Comparison of ENCODE assay signal across 2 cellular contexts in the genomic region with DNA sequence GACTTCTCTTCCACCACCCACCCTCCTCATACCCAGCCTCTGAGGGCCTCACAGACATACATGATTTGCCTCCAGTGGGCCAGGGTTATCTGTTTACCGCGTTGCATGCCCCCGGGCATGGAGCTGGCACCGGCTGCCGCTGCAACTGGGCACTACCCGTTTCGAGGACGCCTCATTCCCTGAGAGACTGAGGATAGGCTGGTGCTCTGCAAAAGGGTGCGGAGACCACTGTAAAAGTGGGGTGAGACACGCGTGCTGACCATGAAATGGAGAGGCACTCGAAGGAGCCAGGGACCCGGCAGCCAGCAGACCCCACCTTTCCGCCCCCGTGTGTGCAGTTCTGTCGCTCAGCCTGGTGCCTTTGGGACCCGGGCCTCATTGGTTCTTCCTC.
A peak's percentile ranks its signal among the peaks of the same experiment; 100 is the strongest.
TF ChIP-seq lines count a peak whose summit lies in the region.

No MANE protein-coding gene starts in this region.

TF ChIP-seq in GM12891, 5 proteins besides CTCF, POLR2A, EP300 and RAD21:
- TF ChIP-seq POU2F2 (IDR thresholded peaks at IDR 0.05; ENCODE audit: low read depth, low read length) (no peak), TAF1 (IDR thresholded peaks at IDR 0.05; ENCODE audit: low read depth, low read length) (no peak), POLR2AphosphoS5 (IDR thresholded peaks at IDR 0.05; ENCODE audit: low read depth, low read length) (0 out of 2 replicates have a peak, but pooled peaks have one; percentile 2), SPI1 (IDR thresholded peaks at IDR 0.05; ENCODE audit: low read depth, low read length) (no peak), PAX5 (IDR thresholded peaks at IDR 0.05; ENCODE audit: insufficient read depth, low read length, severe bottlenecking) (no peak)

TF ChIP-seq in WTC11, 78 proteins besides CTCF, POLR2A, EP300 and RAD21:
- TF ChIP-seq HMGA2 (CRISPR knock-in tag; IDR thresholded peaks at IDR 0.05), result no peak
- no peak for TF ChIP-seq SMAD3 (CRISPR knock-in tag; IDR thresholded peaks at IDR 0.05; ENCODE audit: borderline replicate concordance)
- TF ChIP-seq, protein P1, sequence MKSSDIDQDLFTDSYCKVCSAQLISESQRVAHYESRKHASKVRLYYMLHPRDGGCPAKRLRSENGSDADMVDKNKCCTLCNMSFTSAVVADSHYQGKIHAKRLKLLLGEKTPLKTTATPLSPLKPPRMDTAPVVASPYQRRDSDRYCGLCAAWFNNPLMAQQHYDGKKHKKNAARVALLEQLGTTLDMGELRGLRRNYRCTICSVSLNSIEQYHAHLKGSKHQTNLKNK (CRISPR knock-in tag; IDR thresholded peaks at IDR 0.05), result no peak
- no peak for TF ChIP-seq FOXP1 (CRISPR knock-in tag; IDR thresholded peaks at IDR 0.05; ENCODE audit: borderline replicate concordance)
- no peak for TF ChIP-seq ZNF138 (CRISPR knock-in tag; conservative IDR thresholded peaks at IDR 0.05)
- TF ChIP-seq IRF2 (CRISPR knock-in tag; IDR thresholded peaks at IDR 0.05; ENCODE audit: borderline replicate concordance, low read depth), result no peak
- TF ChIP-seq, protein P2, sequence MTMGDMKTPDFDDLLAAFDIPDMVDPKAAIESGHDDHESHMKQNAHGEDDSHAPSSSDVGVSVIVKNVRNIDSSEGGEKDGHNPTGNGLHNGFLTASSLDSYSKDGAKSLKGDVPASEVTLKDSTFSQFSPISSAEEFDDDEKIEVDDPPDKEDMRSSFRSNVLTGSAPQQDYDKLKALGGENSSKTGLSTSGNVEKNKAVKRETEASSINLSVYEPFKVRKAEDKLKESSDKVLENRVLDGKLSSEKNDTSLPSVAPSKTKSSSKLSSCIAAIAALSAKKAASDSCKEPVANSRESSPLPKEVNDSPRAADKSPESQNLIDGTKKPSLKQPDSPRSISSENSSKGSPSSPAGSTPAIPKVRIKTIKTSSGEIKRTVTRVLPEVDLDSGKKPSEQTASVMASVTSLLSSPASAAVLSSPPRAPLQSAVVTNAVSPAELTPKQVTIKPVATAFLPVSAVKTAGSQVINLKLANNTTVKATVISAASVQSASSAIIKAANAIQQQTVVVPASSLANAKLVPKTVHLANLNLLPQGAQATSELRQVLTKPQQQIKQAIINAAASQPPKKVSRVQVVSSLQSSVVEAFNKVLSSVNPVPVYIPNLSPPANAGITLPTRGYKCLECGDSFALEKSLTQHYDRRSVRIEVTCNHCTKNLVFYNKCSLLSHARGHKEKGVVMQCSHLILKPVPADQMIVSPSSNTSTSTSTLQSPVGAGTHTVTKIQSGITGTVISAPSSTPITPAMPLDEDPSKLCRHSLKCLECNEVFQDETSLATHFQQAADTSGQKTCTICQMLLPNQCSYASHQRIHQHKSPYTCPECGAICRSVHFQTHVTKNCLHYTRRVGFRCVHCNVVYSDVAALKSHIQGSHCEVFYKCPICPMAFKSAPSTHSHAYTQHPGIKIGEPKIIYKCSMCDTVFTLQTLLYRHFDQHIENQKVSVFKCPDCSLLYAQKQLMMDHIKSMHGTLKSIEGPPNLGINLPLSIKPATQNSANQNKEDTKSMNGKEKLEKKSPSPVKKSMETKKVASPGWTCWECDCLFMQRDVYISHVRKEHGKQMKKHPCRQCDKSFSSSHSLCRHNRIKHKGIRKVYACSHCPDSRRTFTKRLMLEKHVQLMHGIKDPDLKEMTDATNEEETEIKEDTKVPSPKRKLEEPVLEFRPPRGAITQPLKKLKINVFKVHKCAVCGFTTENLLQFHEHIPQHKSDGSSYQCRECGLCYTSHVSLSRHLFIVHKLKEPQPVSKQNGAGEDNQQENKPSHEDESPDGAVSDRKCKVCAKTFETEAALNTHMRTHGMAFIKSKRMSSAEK (CRISPR knock-in tag; IDR thresholded peaks at IDR 0.05; ENCODE audit: borderline replicate concordance), result no peak
- TF ChIP-seq, protein P3, sequence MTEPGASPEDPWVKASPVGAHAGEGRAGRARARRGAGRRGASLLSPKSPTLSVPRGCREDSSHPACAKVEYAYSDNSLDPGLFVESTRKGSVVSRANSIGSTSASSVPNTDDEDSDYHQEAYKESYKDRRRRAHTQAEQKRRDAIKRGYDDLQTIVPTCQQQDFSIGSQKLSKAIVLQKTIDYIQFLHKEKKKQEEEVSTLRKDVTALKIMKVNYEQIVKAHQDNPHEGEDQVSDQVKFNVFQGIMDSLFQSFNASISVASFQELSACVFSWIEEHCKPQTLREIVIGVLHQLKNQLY (CRISPR knock-in tag; IDR thresholded peaks at IDR 0.05), result no peak
